In genomic region chr17:8222630-8223355, GRCh38 we compare ENCODE assay signal across 8 cellular contexts. TPM values are rescaled to one million over a fixed set of nuclear protein-coding genes. Genes with fewer than 3 reads are reported as not detected.
DNase-seq lines count a peak whose midpoint lies in the region; ATAC-seq and TF ChIP-seq lines count a peak whose summit lies in the region.

No MANE protein-coding gene starts in this region.

- intact Hi-C loops in spleen (cut with DNase I; ENCODE audit: low total_unique reads): loop anchor here (10.0 kb wide), 1 partner anchor 72 kb away; the partner anchor contains the start of gene SLC25A35

- peak in 2 of 3 donors; percentile 38 to 75 for TF ChIP-seq POLR2A in spleen (IDR thresholded peaks at IDR 0.05)

- ATAC-seq in GM18520 (IDR thresholded peaks at IDR 0.05; ENCODE audit: unreplicated experiment) (peak; percentile 25), HG03064 (IDR thresholded peaks at IDR 0.05; ENCODE audit: low read depth, unreplicated experiment) (peak; percentile 34), WTC11 (peak; percentile 18)

- H3K4me3 ChIP-seq in cardiac fibroblast (replicated peaks in 1 of 2; ENCODE audit: low read depth in 2 of 2, low read length in 2 of 2): peak overlapping the region; percentile 63 to 64
- H3K4me3 ChIP-seq in spleen: peak overlapping the region; percentile 54 to 79 (median 66)

- H3K27ac ChIP-seq in spleen: peak overlapping the region; percentile 94 to 99 (median 98)

- H3K27me3 ChIP-seq in spleen (replicated peaks in 1 of 7): no peaks in the 10 kb centered on the region

- peaks cover 7% of the 10 kb centered on the region for H3K27me3 Mint-ChIP-seq in WTC11 (ENCODE audit: low read depth)

- TF ChIP-seq CTCF in WTC11 (IDR thresholded peaks at IDR 0.05) (no peak), cardiac fibroblast (IDR thresholded peaks at IDR 0.05; ENCODE audit: low read depth, low read length) (no peak), spleen (IDR thresholded peaks at IDR 0.05 in 8 of 11, conservative IDR thresholded peaks at IDR 0.05 in 3 of 11) (peak in 2 of 11 experiments; percentile 3 to 13)

- peaks cover 0 to 25% (median 6%) of the 10 kb centered on the region in 6 donors for H3K36me3 ChIP-seq in spleen

- H3K4me1 ChIP-seq in spleen: peaks cover 18 to 74% (median 46%) of the 10 kb centered on the region in 6 donors

- POLR2A ChIA-PET in WTC11 (lab: Charles Lee): interaction anchor here (0.7 to 5.0 kb wide), 9 partner anchors 13 to 164 kb away, joined by 3 to 43 read pairs (median 6); partner anchors contain the start of genes AURKB, BORCS6, CTC1 and PFAS

- H3K4me1 Mint-ChIP-seq in WTC11: peaks cover 22% of the 10 kb centered on the region

- DNase-seq in A172 (ENCODE audit: low spot score) (peak; percentile 96), NCI-H2171 treated with DMSO at 0.1 percent for 48 hours (lab: John Stamatoyannopoulos, UW) (peak; percentile 93), WTC11 (ENCODE audit: low spot score) (peak; percentile 95), cardiac fibroblast (ENCODE audit: low read depth in 2 of 2) (peak; percentile 98), iris pigment epithelial cell (ENCODE audit: low read depth) (peak; percentile 94), spleen (peak; percentile 97)

- CTCF ChIA-PET in WTC11 (lab: Charles Lee): interaction anchor here (0.7 to 4.0 kb wide), 12 partner anchors 9 to 163 kb away, joined by 3 to 24 read pairs (median 4); partner anchors contain the start of genes AURKB, CTC1 and SLC25A35

- no peaks in the 10 kb centered on the region for H3K9me3 ChIP-seq in spleen

- H3K9me3 Mint-ChIP-seq in WTC11: no peaks in the 10 kb centered on the region

- peak overlapping the region; percentile 99 for H3K27ac Mint-ChIP-seq in WTC11

- peak overlapping the region; percentile 99 for H3K4me3 Mint-ChIP-seq in WTC11

- WGBS in spleen, 5 donors: 0 to 1% (median 0%) methylated on average over 31 to 49 of the region's 49 CpGs

- H3K36me3 Mint-ChIP-seq in WTC11: peaks cover 3% of the 10 kb centered on the region; the same call in 1 of the 2 replicates

TF ChIP-seq in WTC11, 78 proteins besides CTCF, POLR2A, EP300 and RAD21 (continues in another document):
- TF ChIP-seq TEAD4 (CRISPR knock-in tag; IDR thresholded peaks at IDR 0.05): no peak
- no peak for TF ChIP-seq ATF2 (CRISPR knock-in tag; IDR thresholded peaks at IDR 0.05; ENCODE audit: borderline replicate concordance, low read depth)
- no peak for TF ChIP-seq NR3C1 (CRISPR knock-in tag; conservative IDR thresholded peaks at IDR 0.05; ENCODE audit: low read depth)
- TF ChIP-seq CREM (CRISPR knock-in tag; IDR thresholded peaks at IDR 0.05): peak; percentile 86
- no peak for TF ChIP-seq NR2C2 (CRISPR knock-in tag; IDR thresholded peaks at IDR 0.05)
- peak; percentile 90; the same call in 1 of the 2 replicates for TF ChIP-seq ZNF232 (CRISPR knock-in tag; IDR thresholded peaks at IDR 0.05)
- TF ChIP-seq AFF4 (CRISPR knock-in tag; IDR thresholded peaks at IDR 0.05; ENCODE audit: borderline replicate concordance): no peak
- TF ChIP-seq PRRX2 (CRISPR knock-in tag; IDR thresholded peaks at IDR 0.05): 0 out of 2 replicates have a peak, but pooled peaks have one; percentile 27
- TF ChIP-seq NFE2L1 (CRISPR knock-in tag; IDR thresholded peaks at IDR 0.05): peak; percentile 49; the same call in 1 of the 2 replicates
- TF ChIP-seq ZSCAN18 (CRISPR knock-in tag; IDR thresholded peaks at IDR 0.05): no peak
- peak; percentile 36; the same call in 1 of the 2 replicates for TF ChIP-seq IRF1 (CRISPR knock-in tag; IDR thresholded peaks at IDR 0.05)
- no peak for TF ChIP-seq GTF2I (CRISPR knock-in tag; conservative IDR thresholded peaks at IDR 0.05)
- no peak for TF ChIP-seq NR1H2 (CRISPR knock-in tag; IDR thresholded peaks at IDR 0.05)
- 0 out of 2 replicates have a peak, but pooled peaks have one; percentile 7 for TF ChIP-seq ZBTB43 (CRISPR knock-in tag; IDR thresholded peaks at IDR 0.05)

RNA-seq across cellular contexts. Expression of gene AURKB, which starts 12.4 kb away (rescaled TPM):
- 110 and 114 TPM in 2 replicates for total RNA-seq in A172 (2014; rRNA removed; shearing (Covaris generic))
- total RNA-seq in WTC11 (2021): 180 to 215 TPM (median 183 TPM) in 3 replicates
- 10 to 100 TPM in 4 of 7 donors, 1 to 10 TPM in 3; 2.4 to 21.0 (median 10.6) TPM for total RNA-seq in spleen
- polyA plus RNA-seq in spleen: 10 to 100 TPM in 2 of 3 donors, 1 to 10 TPM in 1; 6.2 to 30.9 (median 10.5) TPM

RNA-seq across cellular contexts. Expression of gene CTC1, which starts 25.1 kb away (rescaled TPM):
- 3.2 and 7.7 TPM in 2 replicates for total RNA-seq in A172 (2014; rRNA removed; shearing (Covaris generic))
- 36.1 to 42.5 TPM (median 40.4 TPM) in 3 replicates for total RNA-seq in WTC11 (2021)
- 100 to 1,000 TPM in 3 of 7 donors, 10 to 100 TPM in 4; 53.9 to 131 (median 91.3) TPM for total RNA-seq in spleen
- 10 to 100 TPM; 16.6 to 47.4 (median 22.6) TPM for polyA plus RNA-seq in spleen

RNA-seq across cellular contexts. Expression of gene PFAS, which starts 26.3 kb away (rescaled TPM):
- 28.0 and 29.3 TPM in 2 replicates for total RNA-seq in A172 (2014; rRNA removed; shearing (Covaris generic))
- total RNA-seq in WTC11 (2021) (229 to 246 TPM (median 229 TPM) in 3 replicates), spleen (10 to 100 TPM; 14.0 to 70.3 (median 30.8) TPM)
- polyA plus RNA-seq in spleen: 10 to 100 TPM; 12.6 to 22.8 (median 14.1) TPM

RNA-seq across cellular contexts. Expression of gene BORCS6, which starts 32.8 kb away (rescaled TPM):
- total RNA-seq in A172 (2014; rRNA removed; shearing (Covaris generic)): 8.8 and 10.9 TPM in 2 replicates
- total RNA-seq in WTC11 (2021) (5.0 to 5.6 TPM (median 5.1 TPM) in 3 replicates), spleen (10 to 100 TPM in 6 of 7 donors, 1 to 10 TPM in 1; 9.5 to 14.6 (median 12.3) TPM)
- 10 to 100 TPM in 2 of 3 donors, 1 to 10 TPM in 1; 10.0 to 16.5 (median 12.9) TPM for polyA plus RNA-seq in spleen

RNA-seq across cellular contexts. Expression of gene TMEM107, which starts 46.6 kb away (rescaled TPM):
- 35.8 and 39.3 TPM in 2 replicates for total RNA-seq in A172 (2014; rRNA removed; shearing (Covaris generic))
- 11.3 to 17.2 TPM (median 11.9 TPM) in 3 replicates for total RNA-seq in WTC11 (2021)
- 10 to 100 TPM; 13.0 to 42.2 (median 22.4) TPM for total RNA-seq in spleen
- 10 to 100 TPM in 2 of 3 donors, 1 to 10 TPM in 1; 8.1 to 14.0 (median 11.9) TPM for polyA plus RNA-seq in spleen

Comparison
In these comparisons a context has a peak if more than half of its experiments do, and no peak if none do; other contexts are left out.
1. Peak in every context shown above with its lines: DNase-seq, ATAC-seq, H3K4me3 ChIP-seq and H3K27ac ChIP-seq.